Comparison of ENCODE assay signal across 8 cellular contexts in genomic region chr9:33375238-33375840, GRCh38. TPM values are rescaled to one million over a fixed set of nuclear protein-coding genes. Genes with fewer than 3 reads are reported as not detected.
DNase-seq lines count a peak whose midpoint lies in the region; ATAC-seq and TF ChIP-seq lines count a peak whose summit lies in the region.

No MANE protein-coding gene starts in this region.

- TF ChIP-seq CTCF in parathyroid adenoma (IDR thresholded peaks at IDR 0.05) (no peak), omental fat pad (IDR thresholded peaks at IDR 0.05) (no peak)

- H2AFZ ChIP-seq in parathyroid adenoma, result peak overlapping the region; percentile 58

- H3K9me3 Mint-ChIP-seq in T-cell, result no peaks in the 10 kb centered on the region

- ATAC-seq in GM18909 (IDR thresholded peaks at IDR 0.05; ENCODE audit: poor library complexity, unreplicated experiment) (peak; percentile 10), T-cell (replicated peaks in 1 of 4) (peak; percentile 14 to 72 (median 26)), Right ventricle myocardium inferior (peak; percentile 40), GM21390 (IDR thresholded peaks at IDR 0.05; ENCODE audit: unreplicated experiment) (no peak), omental fat pad (ENCODE audit: low FRiP score) (no peak)

- H3K9me3 ChIP-seq in parathyroid adenoma (ENCODE audit: control insufficient read depth, low read length), result no peaks in the 10 kb centered on the region

- no peaks in the 10 kb centered on the region for H3K27me3 ChIP-seq in parathyroid adenoma (ENCODE audit: control insufficient read depth, insufficient read depth, low read length)

- DNase-seq in T-cell (peak in 2 of 34 experiments; percentile 11 to 13), Right ventricle myocardium inferior (ENCODE audit: missing footprints) (no peak), occipital lobe (lab: John Stamatoyannopoulos, UW) (no peak), NCI-H2196 treated with DMSO at 0.1 percent for 48 hours (lab: John Stamatoyannopoulos, UW; ENCODE audit: unreplicated experiment) (no peak), omental fat pad (ENCODE audit: low spot score) (no peak)

- H3K27me3 Mint-ChIP-seq in T-cell, result no peaks in the 10 kb centered on the region

- H3K36me3 Mint-ChIP-seq in T-cell, result peaks cover 14% of the 10 kb centered on the region

- H3K9ac ChIP-seq in parathyroid adenoma, result no peak overlapping the region

- H3K27ac ChIP-seq in parathyroid adenoma, result peak overlapping the region; percentile 53

- H3K36me3 ChIP-seq in parathyroid adenoma (ENCODE audit: control insufficient read depth, insufficient read depth, low read length), result no peaks in the 10 kb centered on the region

- POLR2A ChIA-PET in T-cell (lab: Charles Lee), result interaction anchor here (0.5 to 0.7 kb wide), 3 partner anchors 19 to 259 kb away, joined by 4 to 9 read pairs (median 7); no protein-coding TSS in a partner anchor

- no peak overlapping the region for H3K4me3 ChIP-seq in parathyroid adenoma (ENCODE audit: low read depth, low read length)

- peaks cover 25% of the 10 kb centered on the region for H3K4me1 ChIP-seq in parathyroid adenoma

- H3K4me1 Mint-ChIP-seq in T-cell, result peaks cover 10 to 14% (median 11%) of the 10 kb centered on the region in 3 donors

- intact Hi-C loops in Right ventricle myocardium inferior (cut with DNase I), result loop anchor here (1.0 to 10.0 kb wide), 5 partner anchors 40 to 139 kb away; no protein-coding TSS in a partner anchor

- no peak overlapping the region for H3K4me2 ChIP-seq in parathyroid adenoma (ENCODE audit: low read length)

- CTCF ChIA-PET in T-cell (lab: Charles Lee), result interaction anchor here (0.6 to 2.9 kb wide), 15 partner anchors 10 to 753 kb away, joined by 3 to 33 read pairs (median 4); partner anchors contain the start of genes AQP3 (in 1 of the 2) and NOL6 (in 1 of the 2)

- H3K4me3 Mint-ChIP-seq in T-cell, result peak overlapping the region; percentile 25 to 43 (median 32)

- H3K27ac Mint-ChIP-seq in T-cell, result peak overlapping the region; percentile 64 to 72

- no peaks in the 10 kb centered on the region for H3K79me2 ChIP-seq in parathyroid adenoma

RNA-seq across cellular contexts. Expression of gene AQP7, which starts 27.0 kb away (rescaled TPM):
- total RNA-seq in T-cell (1 to 10 TPM in 1 of 5 donors, under 1 TPM in 4; 0.20 to 1.4 (median 0.44) TPM), Right ventricle myocardium inferior (147 TPM), occipital lobe (not detected), omental fat pad (100 to 1,000 TPM; 128 to 466 (median 169) TPM)

Comparison
In these comparisons a context has a peak if more than half of its experiments do, and no peak if none do; other contexts are left out.
1. ATAC-seq: peak in GM18909 (single experiment), T-cell (4 of 4) and Right ventricle myocardium inferior (single experiment); none in GM21390 (single experiment) and omental fat pad (single experiment).
2. RNA of gene AQP7, which starts 27.0 kb away (total RNA-seq): 128 to 466 TPM in omental fat pad and 147 TPM in Right ventricle myocardium inferior (single experiment); 0.20 to 1.4 TPM in T-cell and not detected in occipital lobe (single experiment); every median in the first group is over 10 times any median in the second.